In the genomic region with DNA sequence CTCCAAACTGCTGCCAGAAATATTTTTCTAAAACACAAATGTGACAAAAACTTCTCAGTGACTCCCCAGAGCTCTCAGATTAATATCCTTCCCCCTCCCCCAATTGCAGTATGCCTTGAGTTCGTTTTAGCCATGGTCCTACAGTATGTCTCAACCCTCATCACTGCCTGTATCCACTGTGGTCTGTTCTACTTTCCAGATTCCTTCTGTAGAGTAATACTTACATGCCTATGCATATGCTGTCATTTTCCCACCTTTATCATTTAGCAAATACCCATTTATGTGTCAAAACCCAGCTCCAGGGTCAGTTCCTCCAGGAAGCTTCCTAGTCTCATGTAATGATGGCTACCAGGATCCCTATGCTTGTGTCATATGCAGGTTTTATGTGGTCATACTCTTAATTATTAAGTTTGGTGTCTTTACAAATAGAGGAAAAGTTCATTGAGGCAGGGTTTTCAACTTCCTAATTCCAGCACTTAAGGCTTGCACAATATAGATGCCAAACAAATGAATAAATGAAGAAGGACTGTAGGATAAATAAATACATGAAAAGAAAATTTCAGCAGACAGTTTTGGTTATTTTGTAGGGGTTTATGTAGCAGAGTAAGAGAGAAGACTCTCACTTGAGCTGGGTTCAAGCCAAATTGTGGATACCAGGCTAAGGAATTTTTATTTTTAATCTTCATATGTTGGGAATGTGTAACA, we compare ENCODE assay signal across 14 cellular contexts.
A peak's percentile ranks its signal among the peaks of the same experiment; 100 is the strongest.
DNase-seq lines count a peak whose midpoint lies in the region; ATAC-seq and TF ChIP-seq lines count a peak whose summit lies in the region.
"Had no signal": no experiment of that assay in that cellular context is flagged by ENCODE, and none has a peak within 500 bp of the region (broad histone marks: within the 10 kb centered on the region; RNA-seq: fewer than 3 reads in every experiment).

No MANE protein-coding gene starts in this region.

- H2BK120ac ChIP-seq in IMR-90 (ENCODE audit: low read depth, low read length) (peak overlapping the region; percentile 65), mesendoderm (ENCODE audit: low read depth, low read length) (no peak overlapping the region)

- H3K23ac ChIP-seq in IMR-90 (ENCODE audit: low read depth, low read length) (peak overlapping the region; percentile 70), mesendoderm (ENCODE audit: low read length) (no peak overlapping the region)

- H3K14ac ChIP-seq in IMR-90 (replicated peaks; ENCODE audit: low read depth, low read length) = peak overlapping the region; percentile 31

- dilution Hi-C loops in IMR-90 (cut with HindIII; ENCODE audit: low sequenced_read_pairs, unreplicated experiment) = no loop called here

- in situ Hi-C loops in IMR-90 (cut with MboI; ENCODE audit: low sequenced_read_pairs) = loop anchor here (25.0 kb wide), 1 partner anchor 925 kb away; no protein-coding TSS in a partner anchor

- no peak overlapping the region for H2AK9ac ChIP-seq in IMR-90 (replicated peaks; ENCODE audit: low read depth, low read length, poor library complexity)

- no peak overlapping the region for H3K4me3 ChIP-seq in IMR-90 (ENCODE audit: insufficient read depth, low read depth, low read length)
- H3K4me3 ChIP-seq in choroid plexus epithelial cell (ENCODE audit: low read depth, low read length) = no peak overlapping the region
- no peak overlapping the region for H3K4me3 ChIP-seq in osteoblast (ENCODE audit: insufficient read depth, low read length)
- H3K4me3 ChIP-seq in mesendoderm (ENCODE audit: low read length) = no peak overlapping the region
- H3K4me3 ChIP-seq: SJSA1 had no signal

- ATAC-seq in IMR-90 (ENCODE audit: low read depth) = peak; percentile 67
- ATAC-seq in GM19463 (IDR thresholded peaks at IDR 0.05; ENCODE audit: unreplicated experiment) = no peak

- peaks cover 6% of the 10 kb centered on the region for H3K36me3 Mint-ChIP-seq in Calu3 (ENCODE audit: insufficient read depth, unreplicated experiment)

- TF ChIP-seq CTCF in Calu3 (IDR thresholded peaks at IDR 0.05; ENCODE audit: unreplicated experiment) (no peak), IMR-90 (conservative IDR thresholded peaks at IDR 0.05; ENCODE audit: low read depth, low read length) (no peak), choroid plexus epithelial cell (conservative IDR thresholded peaks at IDR 0.05; ENCODE audit: low read depth, low read length) (no peak), osteoblast (IDR thresholded peaks at IDR 0.05; ENCODE audit: extremely low read depth, low read depth, low read length) (no peak)

- H3K4me3 Mint-ChIP-seq in Calu3 (ENCODE audit: low read depth, unreplicated experiment) = no peak overlapping the region

- H3K4me1 ChIP-seq in IMR-90 (ENCODE audit: control insufficient read depth, insufficient read depth, low read length) (peaks cover 17% of the 10 kb centered on the region), osteoblast (ENCODE audit: insufficient read depth, low read length) (peaks cover 23% of the 10 kb centered on the region), mesendoderm (ENCODE audit: control insufficient read depth, low read depth, low read length) (no peaks in the 10 kb centered on the region)

- H2AK5ac ChIP-seq in IMR-90 (ENCODE audit: low read depth, low read length) = no peak overlapping the region
- no peak overlapping the region for H2AK5ac ChIP-seq in mesendoderm (ENCODE audit: low read length)

- POLR2A ChIA-PET in IMR-90 (lab: Charles Lee; ENCODE audit: unreplicated experiment) = no interaction called here

- H3K27me3 ChIP-seq in IMR-90 (ENCODE audit: control insufficient read depth, insufficient read depth, low read length) (no peaks in the 10 kb centered on the region), osteoblast (ENCODE audit: insufficient read depth, low read length) (no peaks in the 10 kb centered on the region), mesendoderm (ENCODE audit: insufficient read depth, low read length, poor library complexity) (no peaks in the 10 kb centered on the region)
- H3K27me3 ChIP-seq: SJSA1 had no signal

- 0 out of 2 replicates have a peak overlapping the region, but pooled peaks have one; percentile 39 for H4K91ac ChIP-seq in IMR-90 (ENCODE audit: insufficient read depth, low read depth, low read length)

- H2BK15ac ChIP-seq in IMR-90 (ENCODE audit: low read depth, low read length) (peak overlapping the region; percentile 34; the same call in 1 of the 3 replicates), mesendoderm (replicated peaks; ENCODE audit: low read depth) (no peak overlapping the region)

- H3K79me2 ChIP-seq in osteoblast (ENCODE audit: insufficient read depth, low read length) (no peaks in the 10 kb centered on the region), mesendoderm (ENCODE audit: control insufficient read depth, insufficient read depth, low read length) (no peaks in the 10 kb centered on the region)

- CTCF ChIA-PET in Calu3 (lab: Charles Lee) (no interaction called here), IMR-90 (lab: Yijun Ruan, JAX) (no interaction called here)

- intact Hi-C loops in Calu3 (cut with micrococcal nuclease; ENCODE audit: unreplicated experiment) = no loop called here
- intact Hi-C loops in IMR-90 (cut with micrococcal nuclease) = loop anchor here (10.0 kb wide), 1 partner anchor 1067 kb away; no protein-coding TSS in a partner anchor

- H2BK5ac ChIP-seq in IMR-90 (ENCODE audit: low read depth, low read length, poor library complexity, severe bottlenecking) = peak overlapping the region; percentile 98
- no peak overlapping the region for H2BK5ac ChIP-seq in mesendoderm (ENCODE audit: low read length)

- peak overlapping the region; percentile 46 for H3K4ac ChIP-seq in IMR-90 (ENCODE audit: low read depth, low read length)
- H3K4ac ChIP-seq in mesendoderm (ENCODE audit: low read depth, low read length) = no peak overlapping the region

- H4K20me1 ChIP-seq in IMR-90 (ENCODE audit: insufficient read depth, low read length) (no peaks in the 10 kb centered on the region), osteoblast (ENCODE audit: insufficient read depth, low read length) (no peaks in the 10 kb centered on the region)

- peak overlapping the region; percentile 18 for H3K27ac Mint-ChIP-seq in Calu3 (ENCODE audit: unreplicated experiment)

- H3K56ac ChIP-seq in IMR-90 (ENCODE audit: extremely low read depth, insufficient read depth, low read length) (no peak overlapping the region), mesendoderm (ENCODE audit: low read length) (no peak overlapping the region)

- H4K5ac ChIP-seq in IMR-90 (ENCODE audit: low read depth, low read length) (peak overlapping the region; percentile 45; the same call in 1 of the 2 replicates), mesendoderm (ENCODE audit: low read length) (no peak overlapping the region)

- no peak overlapping the region for H2AFZ ChIP-seq in IMR-90 (replicated peaks; ENCODE audit: low read length, poor library complexity)
- H2AFZ ChIP-seq in osteoblast (ENCODE audit: low read length) = no peak overlapping the region

- WGBS in IMR-90 (ENCODE audit: extremely low coverage in 2 of 2, insufficient read length in 1 of 2), 2 experiments = no CpG with 5 or more reads among the region's 1 CpG
- no CpG with 5 or more reads among the region's 1 CpG for WGBS in mesendoderm (ENCODE audit: extremely low coverage, insufficient coverage, low lambda C conversion rate)

- H3K9me3 ChIP-seq in IMR-90 (ENCODE audit: control insufficient read depth, insufficient read depth, low read length) (no peaks in the 10 kb centered on the region), osteoblast (ENCODE audit: low read depth, low read length) (no peaks in the 10 kb centered on the region)
- H3K9me3 ChIP-seq: SJSA1 had no signal

- TF ChIP-seq POLR2A in IMR-90 (IDR thresholded peaks at IDR 0.05; ENCODE audit: low read depth, low read length) (no peak), erythroblast (IDR thresholded peaks at IDR 0.05; ENCODE audit: low read length) (no peak)

- H3K27me3 Mint-ChIP-seq in Calu3 (ENCODE audit: unreplicated experiment) = no peaks in the 10 kb centered on the region

- H4K8ac ChIP-seq in IMR-90 (ENCODE audit: low read depth in 2 of 2, low read length in 2 of 2) = peak overlapping the region; percentile 22 to 67; a peak in 3 of 4 replicates
- no peak overlapping the region for H4K8ac ChIP-seq in mesendoderm (ENCODE audit: low read depth, low read length)

- peaks cover 11% of the 10 kb centered on the region for H3K9me1 ChIP-seq in IMR-90 (ENCODE audit: insufficient read depth, low read length)

- H3K9ac ChIP-seq in IMR-90 (ENCODE audit: low read depth, low read length) (no peak overlapping the region), mesendoderm (ENCODE audit: low read length) (no peak overlapping the region)

- TF ChIP-seq RAD21 in IMR-90 (IDR thresholded peaks at IDR 0.05; ENCODE audit: low read length) = no peak

- H3K4me2 ChIP-seq in IMR-90 (ENCODE audit: low read depth, low read length) = peak overlapping the region; percentile 18; the same call in 1 of the 2 replicates
- H3K4me2 ChIP-seq in osteoblast (ENCODE audit: insufficient read depth, low read length) = no peak overlapping the region
- H3K4me2 ChIP-seq in mesendoderm (ENCODE audit: low read length) = no peak overlapping the region

- peak overlapping the region; percentile 48 for H2BK20ac ChIP-seq in IMR-90 (ENCODE audit: low read depth, low read length)

- H3K36me3 ChIP-seq in IMR-90 (ENCODE audit: control insufficient read depth, insufficient read depth, low read length) (peaks cover 16% of the 10 kb centered on the region), osteoblast (ENCODE audit: insufficient read depth, low read length) (peaks cover 39% of the 10 kb centered on the region), mesendoderm (ENCODE audit: control insufficient read depth, insufficient read depth, low read length) (no peaks in the 10 kb centered on the region)

- peaks cover 14 to 39% of the 10 kb centered on the region in 2 experiments for H3K79me1 ChIP-seq in IMR-90 (ENCODE audit: low read depth in 1 of 2, low read length in 2 of 2)
- H3K79me1 ChIP-seq in mesendoderm (ENCODE audit: low read length) = no peaks in the 10 kb centered on the region

- H3K27ac ChIP-seq in IMR-90 (ENCODE audit: insufficient read depth, low read length) (peak overlapping the region; percentile 74; the same call in 1 of the 2 replicates), osteoblast (ENCODE audit: low read depth, low read length) (peak overlapping the region; percentile 6), mesendoderm (ENCODE audit: low read depth, low read length) (no peak overlapping the region)
- H3K27ac ChIP-seq: C4-2B, SJSA1 had no signal

- DNase-seq in Calu3 = no peak
- peak; percentile 50 for DNase-seq in IMR-90
- peak; percentile 39 for DNase-seq in choroid plexus epithelial cell (ENCODE audit: low read depth)
- DNase-seq in osteoblast (ENCODE audit: insufficient read length, low spot score, missing footprints) = no peak
- no peak for DNase-seq in mesendoderm
- no peak for DNase-seq in erythroblast (lab: John Stamatoyannopoulos, UW)
- DNase-seq: KBM-7, NCI-H1436, NCI-H2029 treated with DMSO at 0.1 percent for 48 hours, NCI-H2171 treated with DMSO at 0.1 percent for 48 hours, NCI-H774 had no signal

- peak overlapping the region; percentile 86 for H3K18ac ChIP-seq in IMR-90 (ENCODE audit: low read depth, low read length)
- H3K18ac ChIP-seq in mesendoderm (ENCODE audit: low read length) = no peak overlapping the region

- peaks cover 18% of the 10 kb centered on the region for H3K4me1 Mint-ChIP-seq in Calu3 (ENCODE audit: low read depth, unreplicated experiment)

- no TSS peak for BruUV-seq in Calu3 (replicated peaks; lab: Mats Ljungman, UMichigan)
- no TSS peak for BruUV-seq in IMR-90 (replicated peaks; lab: Mats Ljungman, UMichigan)

- no peaks in the 10 kb centered on the region for H3K9me3 Mint-ChIP-seq in Calu3 (ENCODE audit: low read depth, unreplicated experiment)

Comparison
In these comparisons a context has a peak if more than half of its experiments do, and no peak if none do; other contexts are left out.
1. DNase-seq: peak in IMR-90 (single experiment) and choroid plexus epithelial cell (single experiment); none in Calu3 (single experiment), osteoblast (single experiment), mesendoderm (single experiment) and erythroblast (0 of 2).